ENCODE assay signal across 11 cellular contexts in genomic region chr7:45578467-45578866, GRCh38. TPM values are rescaled to one million over a fixed set of nuclear protein-coding genes. Genes with fewer than 3 reads are reported as not detected.
DNase-seq lines count a peak whose midpoint lies in the region; ATAC-seq and TF ChIP-seq lines count a peak whose summit lies in the region.
"Had no signal": no experiment of that assay in that cellular context is flagged by ENCODE, and none has a peak within 500 bp of the region (broad histone marks: within the 10 kb centered on the region; RNA-seq: fewer than 3 reads in every experiment).

No MANE protein-coding gene starts in this region.

- no peaks in the 10 kb centered on the region for H3K36me3 ChIP-seq in SJCRH30
- no peaks in the 10 kb centered on the region for H3K36me3 ChIP-seq in Peyer's patch

- DNase-seq in dorsolateral prefrontal cortex = no peak
- DNase-seq in islet precursor cell = peak; percentile 27
- DNase-seq in posterior vena cava (ENCODE audit: low spot score) = peak; percentile 47
- DNase-seq in SJCRH30 = no peak
- no peak for DNase-seq in Peyer's patch
- DNase-seq: ACHN; CD4-positive, alpha-beta T cell; IMR-90 had no signal

- no peak for ATAC-seq in GM21825 (IDR thresholded peaks at IDR 0.05; ENCODE audit: unreplicated experiment)

- H3K4me3 ChIP-seq in dorsolateral prefrontal cortex (peak overlapping the region in 32 of 59 donors; percentile 1 to 81 (median 50)), SJCRH30 (no peak overlapping the region), Peyer's patch (no peak overlapping the region)

- peak overlapping the region in 4 of 59 donors; percentile 18 to 76 (median 24) for H3K27ac ChIP-seq in dorsolateral prefrontal cortex
- no peak overlapping the region for H3K27ac ChIP-seq in SJCRH30
- H3K27ac ChIP-seq in Peyer's patch = no peak overlapping the region
- H3K27ac ChIP-seq: C4-2B had no signal

- H3K4me1 ChIP-seq in SJCRH30 (no peaks in the 10 kb centered on the region), Peyer's patch (peaks cover 0 to 10% (median 0%) of the 10 kb centered on the region in 4 donors)
- H3K4me1 ChIP-seq: Caco-2 had no signal

- no peak for TF ChIP-seq POLR2A in Peyer's patch (IDR thresholded peaks at IDR 0.05)

- H3K27me3 ChIP-seq in dorsolateral prefrontal cortex = peaks cover 0 to 47% (median 11%) of the 10 kb centered on the region in 45 donors
- H3K27me3 ChIP-seq in SJCRH30 = peaks cover 9% of the 10 kb centered on the region; the same call in 1 of the 2 replicates
- peaks cover 0 to 20% of the 10 kb centered on the region in 2 donors for H3K27me3 ChIP-seq in Peyer's patch

- intact Hi-C loops in dorsolateral prefrontal cortex (cut with DNase I) = loop anchor here in 1 of 2 donors (10.0 kb wide), 1 partner anchor 174 kb away; no protein-coding TSS in a partner anchor
- intact Hi-C loops in posterior vena cava (cut with DNase I) = no loop called here

- no peaks in the 10 kb centered on the region for H3K9me3 ChIP-seq in SJCRH30 (replicated peaks)
- no peaks in the 10 kb centered on the region for H3K9me3 ChIP-seq in Peyer's patch
- H3K9me3 ChIP-seq: Caco-2 had no signal

- TF ChIP-seq CTCF in dorsolateral prefrontal cortex (IDR thresholded peaks at IDR 0.05 in 54 of 56, conservative IDR thresholded peaks at IDR 0.05 in 2 of 56; ENCODE audit: low read depth in 1 of 56, partially characterized antibody in 56 of 56) = no peak
- no peak for TF ChIP-seq CTCF in Peyer's patch (IDR thresholded peaks at IDR 0.05)

RNA-seq across cellular contexts. Expression of gene ADCY1, which starts 4.3 kb away (rescaled TPM):
- total RNA-seq in dorsolateral prefrontal cortex = 100 to 1,000 TPM in 119 of 120 experiments, 10 to 100 TPM in 1; 62.3 to 237 (median 173) TPM
- total RNA-seq in posterior vena cava = 10 to 100 TPM; 13.7 to 14.7 TPM
- total RNA-seq in SJCRH30 (2014; rRNA removed; shearing (Covaris generic)) = not detected in 2 replicates
- 1 to 10 TPM in 1 of 4 donors, under 1 TPM in 3; under 0.01 to 1.5 (median 0.18) TPM for total RNA-seq in Peyer's patch

Comparison
In these comparisons a context has a peak if more than half of its experiments do, and no peak if none do; other contexts are left out.
1. DNase-seq: peak in islet precursor cell (single experiment) and posterior vena cava (single experiment); none in dorsolateral prefrontal cortex (0 of 10), SJCRH30 (0 of 2) and Peyer's patch (0 of 3).
2. H3K4me3 ChIP-seq: peak in dorsolateral prefrontal cortex (32 of 59); none in SJCRH30 (single experiment) and Peyer's patch (0 of 4).
3. RNA of gene ADCY1, which starts 4.3 kb away (total RNA-seq): 62.3 to 237 TPM in dorsolateral prefrontal cortex and 13.7 to 14.7 TPM in posterior vena cava; under 0.01 to 1.5 TPM in Peyer's patch and not detected in SJCRH30; every median in the first group is over 4 times any median in the second.